ENCODE assay signal across 7 cellular contexts in genomic region chr11:45803981-45804805, GRCh38. TPM values are rescaled to one million over a fixed set of nuclear protein-coding genes. Genes with fewer than 3 reads are reported as not detected.
DNase-seq lines count a peak whose midpoint lies in the region; ATAC-seq and TF ChIP-seq lines count a peak whose summit lies in the region.

No MANE protein-coding gene starts in this region.

- DNase-seq in GM13977 (ENCODE audit: low spot score) (peak; percentile 55), esophagus squamous epithelium (lab: John Stamatoyannopoulos, UW) (no peak)
- peak; percentile 76 to 81 for DNase-seq in activated T-cell treated with anti-CD3 and anti-CD28 coated beads, Interleukin-2, amount 50 U/mL, for 72 hours
- peak; percentile 29 for DNase-seq in stimulated activated CD8-positive, alpha-beta memory T cell treated with anti-CD3 and anti-CD28 coated beads, Interleukin-7, amount 100 ng/mL, for 24 hours (ENCODE audit: low read depth)

- H3F3A ChIP-seq in OCI-LY1 (ENCODE audit: insufficient read depth, low read length): no peaks in the 10 kb centered on the region

- H3K9me3 ChIP-seq in OCI-LY1 (ENCODE audit: low read length) (no peaks in the 10 kb centered on the region), esophagus squamous epithelium (no peaks in the 10 kb centered on the region), muscle layer of duodenum (ENCODE audit: control insufficient read depth in 1 of 2, low read length in 2 of 2) (no peaks in the 10 kb centered on the region)

- H3K27me3 Mint-ChIP-seq in activated T-cell treated with anti-CD3 and anti-CD28 coated beads, Interleukin-2, amount 50 U/mL, for 72 hours (ENCODE audit: low read depth): no peaks in the 10 kb centered on the region

- intact Hi-C loops in esophagus squamous epithelium (cut with DNase I): no loop called here

- WGBS in esophagus squamous epithelium, 2 donors: 0 to 2% methylated on average over 27 to 28 of the region's 74 CpGs

- H3K4me1 ChIP-seq in OCI-LY1 (ENCODE audit: insufficient read depth, low read length, severe bottlenecking) (peaks cover 25% of the 10 kb centered on the region), esophagus squamous epithelium (peaks cover 31 to 69% (median 35%) of the 10 kb centered on the region in 3 donors), muscle layer of duodenum (ENCODE audit: control insufficient read depth in 1 of 2, insufficient read depth in 2 of 2, low read length in 2 of 2) (peaks cover 18 to 34% of the 10 kb centered on the region in 2 donors)

- peaks cover 29% of the 10 kb centered on the region for H3K4me1 Mint-ChIP-seq in activated T-cell treated with anti-CD3 and anti-CD28 coated beads, Interleukin-2, amount 50 U/mL, for 72 hours (ENCODE audit: low read depth)

- peak overlapping the region; percentile 90 to 95 for H3K4me3 Mint-ChIP-seq in activated T-cell treated with anti-CD3 and anti-CD28 coated beads, Interleukin-2, amount 50 U/mL, for 72 hours

- H3K36me3 Mint-ChIP-seq in activated T-cell treated with anti-CD3 and anti-CD28 coated beads, Interleukin-2, amount 50 U/mL, for 72 hours (ENCODE audit: insufficient read depth in 2 of 2): peaks cover 1 to 2% of the 10 kb centered on the region in 2 donors

- H3K9ac ChIP-seq in OCI-LY1 (ENCODE audit: low read length): peak overlapping the region; percentile 80

- peak overlapping the region; percentile 99 for H3K4me2 ChIP-seq in OCI-LY1 (ENCODE audit: low read length)

- H3K4me3 ChIP-seq in OCI-LY1 (ENCODE audit: low read depth, low read length, poor library complexity, severe bottlenecking): peak overlapping the region; percentile 80
- H3K4me3 ChIP-seq in esophagus squamous epithelium: peak overlapping the region; percentile 63 to 91 (median 84)
- H3K4me3 ChIP-seq in muscle layer of duodenum (ENCODE audit: low read depth in 1 of 2, low read length in 2 of 2): peak overlapping the region; percentile 80 to 87

- TF ChIP-seq POLR2A in esophagus squamous epithelium (IDR thresholded peaks at IDR 0.05): peak in 1 of 4 donors; percentile 46

- H3K9me2 ChIP-seq in OCI-LY1 (ENCODE audit: low read depth, low read length): no peaks in the 10 kb centered on the region

- no peaks in the 10 kb centered on the region for H4K20me1 ChIP-seq in OCI-LY1 (ENCODE audit: insufficient read depth, low read length)

- in situ Hi-C loops in GM13977 (cut with MboI; ENCODE audit: low pct_unique_long_range_greater_than_20kb, low sequenced_read_pairs, unreplicated experiment): no loop called here

- H3K27ac Mint-ChIP-seq in activated T-cell treated with anti-CD3 and anti-CD28 coated beads, Interleukin-2, amount 50 U/mL, for 72 hours: peak overlapping the region; percentile 89

- TF ChIP-seq CTCF in GM13977 (IDR thresholded peaks at IDR 0.05; ENCODE audit: extremely low read depth, insufficient read depth, missing control alignments) (no peak), OCI-LY1 (IDR thresholded peaks at IDR 0.05; ENCODE audit: low read length) (peak; percentile 14; the same call in 1 of the 2 replicates), esophagus squamous epithelium (IDR thresholded peaks at IDR 0.05) (no peak)

- no peaks in the 10 kb centered on the region for H3K36me3 ChIP-seq in OCI-LY1 (ENCODE audit: insufficient read depth, low read length)
- H3K36me3 ChIP-seq in esophagus squamous epithelium: peaks cover 0 to 15% (median 0%) of the 10 kb centered on the region in 3 donors
- peaks cover 0 to 4% of the 10 kb centered on the region in 2 donors for H3K36me3 ChIP-seq in muscle layer of duodenum (ENCODE audit: control insufficient read depth in 1 of 2, insufficient read depth in 2 of 2, low read length in 2 of 2)

- 0 out of 2 replicates have a peak overlapping the region, but pooled peaks have one; percentile 2 for H2AFZ ChIP-seq in OCI-LY1 (ENCODE audit: low read length)

- peaks cover 0 to 2% of the 10 kb centered on the region in 2 donors for H3K9me3 Mint-ChIP-seq in activated T-cell treated with anti-CD3 and anti-CD28 coated beads, Interleukin-2, amount 50 U/mL, for 72 hours

- H3K27ac ChIP-seq in OCI-LY1 (ENCODE audit: low read depth, low read length, poor library complexity, severe bottlenecking): no peak overlapping the region
- peak overlapping the region; percentile 93 to 98 (median 96) for H3K27ac ChIP-seq in esophagus squamous epithelium
- H3K27ac ChIP-seq in muscle layer of duodenum (ENCODE audit: low read length): peak overlapping the region; percentile 78

- peak; percentile 13 for ATAC-seq in HG03064 (IDR thresholded peaks at IDR 0.05; ENCODE audit: low read depth, unreplicated experiment)
- ATAC-seq in activated T-cell treated with anti-CD3 and anti-CD28 coated beads, Interleukin-2, amount 50 U/mL, for 72 hours (replicated peaks in 1 of 2): peak; percentile 53 to 57

- H3K27me3 ChIP-seq in OCI-LY1 (ENCODE audit: insufficient read depth, low read length): no peaks in the 10 kb centered on the region
- no peaks in the 10 kb centered on the region for H3K27me3 ChIP-seq in esophagus squamous epithelium
- no peaks in the 10 kb centered on the region for H3K27me3 ChIP-seq in muscle layer of duodenum (ENCODE audit: low read depth, low read length)

- H3K79me2 ChIP-seq in OCI-LY1 (ENCODE audit: insufficient read depth, low read length): no peaks in the 10 kb centered on the region

RNA-seq across cellular contexts. Expression of gene SLC35C1, which starts 0.8 kb away (rescaled TPM):
- total RNA-seq in activated T-cell treated with anti-CD3 and anti-CD28 coated beads, Interleukin-2, amount 50 U/mL, for 72 hours: 10 to 100 TPM; 12.0 to 15.1 TPM
- 10 to 100 TPM; 23.6 to 68.6 (median 28.2) TPM for total RNA-seq in esophagus squamous epithelium

RNA-seq across cellular contexts. Expression of gene CRY2, which starts 43.1 kb away (rescaled TPM):
- total RNA-seq in activated T-cell treated with anti-CD3 and anti-CD28 coated beads, Interleukin-2, amount 50 U/mL, for 72 hours: 10 to 100 TPM; 20.2 to 23.8 TPM
- 10 to 100 TPM in 3 of 4 donors, 1 to 10 TPM in 1; 5.6 to 21.0 (median 13.4) TPM for total RNA-seq in esophagus squamous epithelium
